ENCODE assay signal across 1 cellular context in genomic region chr2:237459741-237460174, GRCh38.
TF ChIP-seq lines count a peak whose summit lies in the region.

No MANE protein-coding gene starts in this region.

TF ChIP-seq in GM12891, 5 proteins besides CTCF, POLR2A, EP300 and RAD21 (continued from another document):
- TF ChIP-seq PAX5 (IDR thresholded peaks at IDR 0.05; ENCODE audit: insufficient read depth, low read length, severe bottlenecking) = no peak
